Comparison of ENCODE assay signal across 13 cellular contexts in genomic region chr21:33399821-33400220, GRCh38.
"Had no signal": no experiment of that assay in that cellular context is flagged by ENCODE, and none has a peak within 500 bp of the region (broad histone marks: within the 10 kb centered on the region; RNA-seq: fewer than 3 reads in every experiment).

No MANE protein-coding gene starts in this region.

- H3K36me3 ChIP-seq: adrenal gland, sigmoid colon had no signal

- H3K36me3 Mint-ChIP-seq: natural killer cell treated with Interleukin-12 subunit alpha and Interleukin-12 subunit beta and Interleukin-15 and Interleukin-18, amount 100 ng/mL, for 72 hours had no signal

- H3K4me3 ChIP-seq: adrenal gland, body of pancreas, lung, sigmoid colon had no signal

- H3K27me3 ChIP-seq: adrenal gland, body of pancreas, sigmoid colon had no signal

- H3K4me3 Mint-ChIP-seq: activated CD8-positive, alpha-beta T cell treated with anti-CD3 and anti-CD28 coated beads for 36 hours; natural killer cell treated with Interleukin-12 subunit alpha and Interleukin-12 subunit beta and Interleukin-15 and Interleukin-18, amount 100 ng/mL, for 72 hours had no signal

- DNase-seq: activated CD8-positive, alpha-beta memory T cell treated with anti-CD3 and anti-CD28 coated beads, Interleukin-2, amount 50 U/mL, for 48 hours; activated CD8-positive, alpha-beta T cell treated with anti-CD3 and anti-CD28 coated beads for 36 hours; activated naive CD4-positive, alpha-beta T cell; adrenal gland; body of pancreas; central memory CD4-positive, alpha-beta T cell; hypothalamus; sigmoid colon; stimulated activated CD4-positive, alpha-beta T cell treated with anti-CD3 and anti-CD28 coated beads, Interleukin-12 subunit alpha, Interleukin-12 subunit beta, amount 100 ng/mL, for 4 hours; stimulated activated naive CD8-positive, alpha-beta T cell treated with anti-CD3 and anti-CD28 coated beads, Interleukin-15, Interleukin-2, amounts not matched to agents 100 U/mL and 50 U/mL, for 24 hours; T1000 had no signal

- ATAC-seq: activated CD8-positive, alpha-beta T cell treated with anti-CD3 and anti-CD28 coated beads for 36 hours; body of pancreas; natural killer cell treated with Interleukin-12 subunit alpha and Interleukin-12 subunit beta and Interleukin-15 and Interleukin-18, amount 100 ng/mL, for 72 hours; stimulated activated naive CD8-positive, alpha-beta T cell treated with anti-CD3 and anti-CD28 coated beads, Interleukin-15, Interleukin-2, amounts not matched to agents 100 U/mL and 50 U/mL, for 24 hours had no signal

- H3K9me3 Mint-ChIP-seq: activated CD8-positive, alpha-beta T cell treated with anti-CD3 and anti-CD28 coated beads for 36 hours; natural killer cell treated with Interleukin-12 subunit alpha and Interleukin-12 subunit beta and Interleukin-15 and Interleukin-18, amount 100 ng/mL, for 72 hours had no signal

- H3K27ac Mint-ChIP-seq: activated CD8-positive, alpha-beta T cell treated with anti-CD3 and anti-CD28 coated beads for 36 hours had no signal

- H3K27ac ChIP-seq: sigmoid colon had no signal

- H3K9me3 ChIP-seq: adrenal gland, body of pancreas, sigmoid colon had no signal
